In genomic region chr9:133558191-133559126, GRCh38 we compare ENCODE assay signal across 8 cellular contexts. TPM values are rescaled to one million over a fixed set of nuclear protein-coding genes. Genes with fewer than 3 reads are reported as not detected.
DNase-seq lines count a peak whose midpoint lies in the region; ATAC-seq and TF ChIP-seq lines count a peak whose summit lies in the region.

No MANE protein-coding gene starts in this region.

- POLR2A ChIA-PET in IMR-90 (lab: Charles Lee; ENCODE audit: unreplicated experiment): interaction anchor here (0.6 kb wide), 1 partner anchor 58 kb away, joined by 3 read pairs; no protein-coding TSS in a partner anchor

- H2BK20ac ChIP-seq in IMR-90 (ENCODE audit: low read depth, low read length): peak overlapping the region; percentile 73; the same call in 1 of the 2 replicates

- H3K79me1 ChIP-seq in IMR-90 (ENCODE audit: low read depth in 1 of 2, low read length in 2 of 2): no peaks in the 10 kb centered on the region

- H2AK5ac ChIP-seq in IMR-90 (ENCODE audit: low read depth, low read length): peak overlapping the region; percentile 47; the same call in 1 of the 2 replicates

- in situ Hi-C loops in IMR-90 (cut with MboI; ENCODE audit: low sequenced_read_pairs): no loop called here

- no TSS peak for BruUV-seq in IMR-90 (replicated peaks; lab: Mats Ljungman, UMichigan)

- no peaks in the 10 kb centered on the region for H3K36me3 ChIP-seq in IMR-90 (ENCODE audit: control insufficient read depth, insufficient read depth, low read length)

- peak overlapping the region; percentile 0; the same call in 1 of the 2 replicates for H3K27ac ChIP-seq in IMR-90 (ENCODE audit: insufficient read depth, low read length)

- peaks cover 5% of the 10 kb centered on the region; the same call in 1 of the 2 replicates for H3K27me3 ChIP-seq in IMR-90 (ENCODE audit: control insufficient read depth, insufficient read depth, low read length)

- peak overlapping the region; percentile 80 for H2AFZ ChIP-seq in IMR-90 (replicated peaks; ENCODE audit: low read length, poor library complexity)

- no peak overlapping the region for H4K5ac ChIP-seq in IMR-90 (ENCODE audit: low read depth, low read length)

- peak overlapping the region; percentile 39; the same call in 1 of the 2 replicates for H3K23ac ChIP-seq in IMR-90 (ENCODE audit: low read depth, low read length)

- TF ChIP-seq RAD21 in IMR-90 (IDR thresholded peaks at IDR 0.05; ENCODE audit: low read length): no peak

- ATAC-seq in IMR-90 (ENCODE audit: low read depth) (peak; percentile 88), GM18873 (IDR thresholded peaks at IDR 0.05; ENCODE audit: low FRiP score, unreplicated experiment) (no peak)

- peak overlapping the region; percentile 11; the same call in 1 of the 3 replicates for H2BK15ac ChIP-seq in IMR-90 (ENCODE audit: low read depth, low read length)

- H3K4me2 ChIP-seq in IMR-90 (ENCODE audit: low read depth, low read length): peak overlapping the region; percentile 53

- no peak overlapping the region for H3K18ac ChIP-seq in IMR-90 (ENCODE audit: low read depth, low read length)

- peak overlapping the region; percentile 2; the same call in 1 of the 2 replicates for H3K14ac ChIP-seq in IMR-90 (replicated peaks; ENCODE audit: low read depth, low read length)

- H3K9me1 ChIP-seq in IMR-90 (ENCODE audit: insufficient read depth, low read length): peaks cover 3% of the 10 kb centered on the region; the same call in 1 of the 2 replicates

- intact Hi-C loops in IMR-90 (cut with micrococcal nuclease): loop anchor here (1.0 kb wide), 1 partner anchor 39 kb away; no protein-coding TSS in a partner anchor

- peaks cover 18% of the 10 kb centered on the region for H3K4me1 ChIP-seq in IMR-90 (ENCODE audit: control insufficient read depth, insufficient read depth, low read length)

- no peaks in the 10 kb centered on the region for H4K20me1 ChIP-seq in IMR-90 (ENCODE audit: insufficient read depth, low read length)

- peak overlapping the region; percentile 51 for H4K91ac ChIP-seq in IMR-90 (ENCODE audit: insufficient read depth, low read depth, low read length)

- H2AK9ac ChIP-seq in IMR-90 (replicated peaks; ENCODE audit: low read depth, low read length, poor library complexity): peak overlapping the region; percentile 63

- WGBS in IMR-90 (ENCODE audit: extremely low coverage in 2 of 2, insufficient read length in 1 of 2), 2 experiments: 13% methylated on average over 11 of the region's 31 CpGs; no CpG with 5 or more reads in 1 of the 2 experiments

- peak overlapping the region; percentile 74 for H2BK120ac ChIP-seq in IMR-90 (ENCODE audit: low read depth, low read length)

- peak; percentile 32 for DNase-seq in NOMO-1 treated with DMSO at 0.1 percent for 48 hours (lab: John Stamatoyannopoulos, UW; ENCODE audit: unreplicated experiment)
- no peak for DNase-seq in NOMO-1 treated with dmso at 0.1 percent for 144 hours (lab: John Stamatoyannopoulos, UW; ENCODE audit: unreplicated experiment)
- DNase-seq in IMR-90: peak; percentile 85
- DNase-seq in amniotic stem cell (lab: John Stamatoyannopoulos, UW): peak; percentile 81
- DNase-seq in stimulated activated CD4-positive, alpha-beta T cell treated with anti-CD3 and anti-CD28 coated beads, Interleukin-2, amount 100 ng/mL, for 24 hours: peak; percentile 35 to 39
- no peak for DNase-seq in activated gamma-delta T cell (lab: John Stamatoyannopoulos, UW)

- H3K56ac ChIP-seq in IMR-90 (ENCODE audit: extremely low read depth, insufficient read depth, low read length): no peak overlapping the region

- dilution Hi-C loops in IMR-90 (cut with HindIII; ENCODE audit: low sequenced_read_pairs, unreplicated experiment): no loop called here

- no peak overlapping the region for H3K4me3 ChIP-seq in IMR-90 (ENCODE audit: insufficient read depth, low read depth, low read length)
- 0 out of 2 replicates have a peak overlapping the region, but pooled peaks have one; percentile 9 for H3K4me3 ChIP-seq in iPS-18c (ENCODE audit: insufficient read depth, low read depth, low read length)

- no peak overlapping the region for H3K9ac ChIP-seq in IMR-90 (ENCODE audit: low read depth, low read length)

- H3K9me3 ChIP-seq in IMR-90 (ENCODE audit: control insufficient read depth, insufficient read depth, low read length): no peaks in the 10 kb centered on the region
- H3K9me3 ChIP-seq in iPS-18c (ENCODE audit: control insufficient read depth, insufficient read depth, low read length): no peaks in the 10 kb centered on the region

- H4K8ac ChIP-seq in IMR-90 (ENCODE audit: low read depth in 2 of 2, low read length in 2 of 2): peak overlapping the region; percentile 32 to 73

- TF ChIP-seq CTCF in IMR-90 (conservative IDR thresholded peaks at IDR 0.05; ENCODE audit: low read depth, low read length): no peak

- H2BK5ac ChIP-seq in IMR-90 (ENCODE audit: low read depth, low read length, poor library complexity, severe bottlenecking): no peak overlapping the region

- no peak for TF ChIP-seq POLR2A in IMR-90 (IDR thresholded peaks at IDR 0.05; ENCODE audit: low read depth, low read length)

- H3K4ac ChIP-seq in IMR-90 (ENCODE audit: low read depth, low read length): peak overlapping the region; percentile 53

- CTCF ChIA-PET in IMR-90 (lab: Yijun Ruan, JAX): no interaction called here

TF ChIP-seq in IMR-90, 13 proteins besides CTCF, POLR2A, EP300 and RAD21:
- no peak for TF ChIP-seq NFE2L2 (IDR thresholded peaks at IDR 0.05; ENCODE audit: low read depth, low read length)
- TF ChIP-seq CHD1 (IDR thresholded peaks at IDR 0.05; ENCODE audit: low read depth, low read length): no peak
- TF ChIP-seq MAZ (IDR thresholded peaks at IDR 0.05; ENCODE audit: borderline replicate concordance, low read depth, low read length): no peak
- TF ChIP-seq FOS (IDR thresholded peaks at IDR 0.05; ENCODE audit: low read depth, low read length): peak; percentile 91
- no peak for TF ChIP-seq ELK1 (IDR thresholded peaks at IDR 0.05; ENCODE audit: borderline replicate concordance, low read depth, low read length)
- peak; percentile 94 for TF ChIP-seq BHLHE40 (IDR thresholded peaks at IDR 0.05; ENCODE audit: low read depth, low read length)
- peak; percentile 46; the same call in 1 of the 2 replicates for TF ChIP-seq MXI1 (IDR thresholded peaks at IDR 0.05; ENCODE audit: borderline replicate concordance, low read depth, low read length)
- peak; percentile 53; the same call in 1 of the 2 replicates for TF ChIP-seq CEBPB (IDR thresholded peaks at IDR 0.05; ENCODE audit: low read depth, low read length)
- no peak for TF ChIP-seq SMC3 (IDR thresholded peaks at IDR 0.05; ENCODE audit: low read depth, low read length)
- no peak for TF ChIP-seq MAFK (IDR thresholded peaks at IDR 0.05; ENCODE audit: low read depth, low read length)
- TF ChIP-seq USF2 (IDR thresholded peaks at IDR 0.05; ENCODE audit: low read depth, low read length): peak; percentile 71
- no peak for TF ChIP-seq RCOR1 (IDR thresholded peaks at IDR 0.05; ENCODE audit: insufficient replicate concordance, low read length)

RNA-seq across cellular contexts. Expression of gene ADAMTSL2, which starts 24.0 kb away (rescaled TPM):
- total RNA-seq in IMR-90 (2012; rRNA removed): not detected in 2 replicates
- not detected in 2 replicates for polyA plus RNA-seq in IMR-90 (2012; rRNA removed)
- 0.02 TPM in 1 of 2 replicates, not detected in the other for polyA plus RNA-seq in IMR-90 (2012; cell fraction: cytosol; rRNA removed)
- polyA plus RNA-seq in IMR-90 (2012; cell fraction: nucleus; rRNA removed; ENCODE audit: low replicate concordance): 0.04 TPM in 1 of 2 replicates, not detected in the other

RNA-seq across cellular contexts. Expression of gene MYMK, which starts 33.7 kb away (rescaled TPM):
- not detected in 2 replicates for total RNA-seq in IMR-90 (2012; rRNA removed)
- polyA plus RNA-seq in IMR-90 (2012; rRNA removed): not detected in 2 replicates
- not detected in 2 replicates for polyA plus RNA-seq in IMR-90 (2012; cell fraction: cytosol; rRNA removed)
- polyA plus RNA-seq in IMR-90 (2012; cell fraction: nucleus; rRNA removed; ENCODE audit: low replicate concordance): not detected in 2 replicates

RNA-seq across cellular contexts. Expression of gene FAM163B, which starts 50.7 kb away (rescaled TPM):
- not detected in 2 replicates for total RNA-seq in IMR-90 (2012; rRNA removed)
- not detected in 2 replicates for polyA plus RNA-seq in IMR-90 (2012; rRNA removed)
- not detected in 2 replicates for polyA plus RNA-seq in IMR-90 (2012; cell fraction: cytosol; rRNA removed)
- not detected in 2 replicates for polyA plus RNA-seq in IMR-90 (2012; cell fraction: nucleus; rRNA removed; ENCODE audit: low replicate concordance)

Comparison
In these comparisons a context has a peak if more than half of its experiments do, and no peak if none do; other contexts are left out.
1. DNase-seq: peak in NOMO-1 treated with DMSO at 0.1 percent for 48 hours (single experiment), IMR-90 (single experiment), amniotic stem cell (single experiment) and stimulated activated CD4-positive, alpha-beta T cell treated with anti-CD3 and anti-CD28 coated beads, Interleukin-2, amount 100 ng/mL, for 24 hours (2 of 2); none in NOMO-1 treated with dmso at 0.1 percent for 144 hours (single experiment) and activated gamma-delta T cell (single experiment).